ENCODE assay signal across 11 cellular contexts in genomic region chr14:59253527-59253926, GRCh38.
DNase-seq lines count a peak whose midpoint lies in the region; TF ChIP-seq lines count a peak whose summit lies in the region.
"Had no signal": no experiment of that assay in that cellular context is flagged by ENCODE, and none has a peak within 500 bp of the region (broad histone marks: within the 10 kb centered on the region; RNA-seq: fewer than 3 reads in every experiment).

No MANE protein-coding gene starts in this region.

- H3K79me2 ChIP-seq in GM23248 (ENCODE audit: insufficient read depth) (peaks cover 59% of the 10 kb centered on the region), hepatocyte (peaks cover 78% of the 10 kb centered on the region)

- H3F3A ChIP-seq in GM23248 (ENCODE audit: insufficient read depth), result peaks cover 54% of the 10 kb centered on the region

- H2AFZ ChIP-seq in GM23248, result no peak overlapping the region
- no peak overlapping the region for H2AFZ ChIP-seq in hepatocyte
- H2AFZ ChIP-seq: neural progenitor cell had no signal

- H3K36me3 ChIP-seq in GM23248 (ENCODE audit: low read depth) (no peaks in the 10 kb centered on the region), SJSA1 (no peaks in the 10 kb centered on the region), hepatocyte (replicated peaks; ENCODE audit: insufficient read depth, low read depth) (no peaks in the 10 kb centered on the region), stomach (no peaks in the 10 kb centered on the region)
- H3K36me3 ChIP-seq: neural progenitor cell had no signal

- peak overlapping the region; percentile 66 for H3K4me2 ChIP-seq in GM23248 (ENCODE audit: unreplicated experiment)
- no peak overlapping the region for H3K4me2 ChIP-seq in hepatocyte
- H3K4me2 ChIP-seq: neural progenitor cell had no signal

- peak overlapping the region; percentile 67 for H3K9ac ChIP-seq in GM23248
- H3K9ac ChIP-seq: neural progenitor cell had no signal

- in situ Hi-C loops in GM23248 (cut with MboI), result no loop called here

- H3K4me1 ChIP-seq in GM23248 (ENCODE audit: insufficient read depth) (peaks cover 48% of the 10 kb centered on the region), SJSA1 (replicated peaks) (peaks cover 47% of the 10 kb centered on the region), hepatocyte (ENCODE audit: insufficient read depth) (peaks cover 7% of the 10 kb centered on the region), stomach (peaks cover 12 to 69% (median 27%) of the 10 kb centered on the region in 4 donors)

- no peaks in the 10 kb centered on the region for H3K27me3 ChIP-seq in GM23248 (replicated peaks; ENCODE audit: insufficient read depth)
- H3K27me3 ChIP-seq in SJSA1 (replicated peaks), result no peaks in the 10 kb centered on the region
- no peaks in the 10 kb centered on the region for H3K27me3 ChIP-seq in hepatocyte
- no peaks in the 10 kb centered on the region for H3K27me3 ChIP-seq in stomach
- H3K27me3 ChIP-seq: neural progenitor cell had no signal

- no peak for TF ChIP-seq EP300 in stomach (IDR thresholded peaks at IDR 0.05)

- TF ChIP-seq POLR2A in stomach (IDR thresholded peaks at IDR 0.05), result no peak

- H3K9me2 ChIP-seq in GM23248 (ENCODE audit: insufficient read depth), result peaks cover 1% of the 10 kb centered on the region; the same call in 1 of the 2 replicates
- no peaks in the 10 kb centered on the region for H3K9me2 ChIP-seq in hepatocyte (replicated peaks; ENCODE audit: insufficient read depth)

- no peak for TF ChIP-seq CTCF in hepatocyte (IDR thresholded peaks at IDR 0.05; ENCODE audit: poor library complexity)
- TF ChIP-seq CTCF in stomach (IDR thresholded peaks at IDR 0.05), result no peak

- H3K9me3 ChIP-seq in GM23248 (ENCODE audit: low read depth) (no peaks in the 10 kb centered on the region), SJSA1 (replicated peaks) (no peaks in the 10 kb centered on the region), hepatocyte (ENCODE audit: low read depth) (no peaks in the 10 kb centered on the region), stomach (no peaks in the 10 kb centered on the region)

- intact Hi-C loops in stomach (cut with DNase I; ENCODE audit: low total_unique reads), result no loop called here

- DNase-seq in GM23248, result no peak
- DNase-seq in SJSA1 (ENCODE audit: low read depth in 1 of 2, low spot score in 2 of 2), result no peak
- no peak for DNase-seq in hepatocyte (ENCODE audit: low spot score)
- no peak for DNase-seq in stomach
- DNase-seq in cerebellar cortex (ENCODE audit: low spot score), result no peak
- no peak for DNase-seq in dedifferentiated amniotic fluid mesenchymal stem cell (ENCODE audit: extremely low spot score)
- no peak for DNase-seq in NCI-H1092 treated with DMSO at 0.1 percent for 48 hours (lab: John Stamatoyannopoulos, UW)
- no peak for DNase-seq in activated CD4-positive, alpha-beta T cell treated with anti-CD3 and anti-CD28 coated beads, Interleukin-2, amount 50 U/mL, for 4 hours
- DNase-seq: activated CD4-positive, alpha-beta T cell treated with anti-CD3 and anti-CD28 coated beads, Interleukin-2, amount 50 U/mL, for 1 hour; AML-193 had no signal

- H3K4me3 ChIP-seq in GM23248, result peak overlapping the region; percentile 15; the same call in 1 of the 2 replicates
- no peak overlapping the region for H3K4me3 ChIP-seq in SJSA1
- H3K4me3 ChIP-seq in hepatocyte, result no peak overlapping the region
- no peak overlapping the region for H3K4me3 ChIP-seq in stomach
- H3K4me3 ChIP-seq: neural progenitor cell had no signal

- H4K20me1 ChIP-seq in GM23248 (ENCODE audit: insufficient read depth) (no peaks in the 10 kb centered on the region), hepatocyte (ENCODE audit: insufficient read depth, poor library complexity, severe bottlenecking) (no peaks in the 10 kb centered on the region)

- H3K27ac ChIP-seq in GM23248 (peak overlapping the region; percentile 92), SJSA1 (peak overlapping the region; percentile 35), hepatocyte (peak overlapping the region; percentile 38), stomach (peak overlapping the region in 3 of 5 donors; percentile 63 to 79 (median 68))
- H3K27ac ChIP-seq: neural progenitor cell had no signal

Comparison
In these comparisons a context has a peak if more than half of its experiments do, and no peak if none do; other contexts are left out.
1. H3K27ac ChIP-seq: peak in every context shown above with its lines; median percentile 92 in GM23248; 68 in stomach; 38 in hepatocyte; 35 in SJSA1.